Comparison of ENCODE assay signal across 12 cellular contexts in genomic region chr14:33567003-33567735, GRCh38.
DNase-seq lines count a peak whose midpoint lies in the region; ATAC-seq lines count a peak whose summit lies in the region.
"Had no signal": no experiment of that assay in that cellular context is flagged by ENCODE, and none has a peak within 500 bp of the region (broad histone marks: within the 10 kb centered on the region; RNA-seq: fewer than 3 reads in every experiment).

No MANE protein-coding gene starts in this region.

- H3K27ac ChIP-seq in caudate nucleus (ENCODE audit: low read depth, low read length), result peak overlapping the region; percentile 60

- no peak overlapping the region for H3K4me3 ChIP-seq in skeletal muscle satellite cell (ENCODE audit: low read length)

- H3K4me1 ChIP-seq in skeletal muscle satellite cell (ENCODE audit: control insufficient read depth, insufficient read depth, low read length), result peaks cover 51% of the 10 kb centered on the region

- H3K4me2 ChIP-seq in skeletal muscle satellite cell (ENCODE audit: low read length), result peak overlapping the region; percentile 28

- no peaks in the 10 kb centered on the region for H3K36me3 ChIP-seq in skeletal muscle satellite cell (ENCODE audit: insufficient read depth, low read length)

- H3K9me3 ChIP-seq in skeletal muscle satellite cell (replicated peaks; ENCODE audit: low read length), result no peaks in the 10 kb centered on the region

- H3K27me3 ChIP-seq in skeletal muscle satellite cell (ENCODE audit: control insufficient read depth, insufficient read depth, low read length), result no peaks in the 10 kb centered on the region

- H3K9ac ChIP-seq in skeletal muscle satellite cell (ENCODE audit: low read depth, low read length), result no peak overlapping the region

- DNase-seq in NCI-H1417 (lab: John Stamatoyannopoulos, UW) (peak in 2 of 3 experiments; percentile 5 to 75), NCI-H1417 treated with DMSO at 0.1 percent for 48 hours (lab: John Stamatoyannopoulos, UW) (no peak), NCI-H2227 (lab: John Stamatoyannopoulos, UW; ENCODE audit: unreplicated experiment) (peak; percentile 23), caudate nucleus (lab: John Stamatoyannopoulos, UW) (peak in 1 of 61 donors; percentile 8), Kasumi-1 (lab: John Stamatoyannopoulos, UW) (no peak)
- DNase-seq in activated CD4-positive, alpha-beta T cell treated with anti-CD3 and anti-CD28 coated beads for 1 hour, result no peak
- DNase-seq: 8988T; activated gamma-delta T cell; CD4-positive, alpha-beta memory T cell; stimulated activated naive B cell treated with anti-CD40 and anti-IgM and Interleukin-4, amounts not matched to agents 10 μg/mL and 1 μg/mL and 100 μg/mL, for 72 hours had no signal

- ATAC-seq in GM19467 (IDR thresholded peaks at IDR 0.05; ENCODE audit: unreplicated experiment), result no peak
- ATAC-seq: stimulated activated naive B cell treated with anti-CD40 and anti-IgM and Interleukin-4, amounts not matched to agents 10 μg/mL and 1 μg/mL and 100 μg/mL, for 72 hours had no signal

Comparison
In these comparisons a context has a peak if more than half of its experiments do, and no peak if none do; other contexts are left out.
1. DNase-seq: peak in NCI-H1417 (2 of 3) and NCI-H2227 (single experiment); none in NCI-H1417 treated with DMSO at 0.1 percent for 48 hours (single experiment), activated CD4-positive, alpha-beta T cell treated with anti-CD3 and anti-CD28 coated beads for 1 hour (single experiment) and Kasumi-1 (0 of 2).